In genomic region chr11:34242037-34242625, GRCh38 we compare ENCODE assay signal across 16 cellular contexts.
A peak's percentile ranks its signal among the peaks of the same experiment; 100 is the strongest.
DNase-seq lines count a peak whose midpoint lies in the region; ATAC-seq and TF ChIP-seq lines count a peak whose summit lies in the region.
"Had no signal": no experiment of that assay in that cellular context is flagged by ENCODE, and none has a peak within 500 bp of the region (broad histone marks: within the 10 kb centered on the region; RNA-seq: fewer than 3 reads in every experiment).

No MANE protein-coding gene starts in this region.

- H3K4me3 ChIP-seq in Panc1 (ENCODE audit: low read depth in 2 of 2, low read length in 2 of 2): no peak overlapping the region
- no peak overlapping the region for H3K4me3 ChIP-seq in heart right ventricle
- H3K4me3 ChIP-seq: BLaER1, esophagus muscularis mucosa, lung, skin epidermis had no signal

- BruUV-seq in Panc1 (replicated peaks; lab: Mats Ljungman, UMichigan): no TSS peak

- TF ChIP-seq CTCF in natural killer cell (IDR thresholded peaks at IDR 0.05): no peak
- no peak for TF ChIP-seq CTCF in Panc1 (IDR thresholded peaks at IDR 0.05)
- no peak for TF ChIP-seq CTCF in heart right ventricle (IDR thresholded peaks at IDR 0.05)

- H3K4me1 ChIP-seq in Panc1 (ENCODE audit: control insufficient read depth, insufficient read depth, low read length) (peaks cover 44% of the 10 kb centered on the region), heart right ventricle (peaks cover 4 to 43% (median 24%) of the 10 kb centered on the region in 9 donors)

- in situ Hi-C loops in Panc1 (cut with HindIII; ENCODE audit: low pct_unique_long_range_greater_than_20kb, low sequenced_read_pairs): no loop called here

- WGBS in heart right ventricle, 2 donors: 69 to 77% methylated on average over 11 of the region's 11 CpGs

- H3K9me3 Mint-ChIP-seq in natural killer cell treated with Interleukin-12 subunit alpha and Interleukin-12 subunit beta and Interleukin-15 and Interleukin-18, amount 100 ng/mL, for 72 hours: no peaks in the 10 kb centered on the region
- no peaks in the 10 kb centered on the region for H3K9me3 Mint-ChIP-seq in natural killer cell
- no peaks in the 10 kb centered on the region for H3K9me3 Mint-ChIP-seq in activated T-cell treated with anti-CD3 and anti-CD28 coated beads, Interleukin-2, amount 50 U/mL, for 4 hours
- H3K9me3 Mint-ChIP-seq: activated CD4-positive, alpha-beta T cell treated with anti-CD3 and anti-CD28 coated beads, Interleukin-2, amount 10 ng/mL, durations not matched to agents 7 days and 5 days had no signal

- H3K4me1 Mint-ChIP-seq in natural killer cell treated with Interleukin-12 subunit alpha and Interleukin-12 subunit beta and Interleukin-15 and Interleukin-18, amount 100 ng/mL, for 72 hours (ENCODE audit: low read depth in 2 of 2): peaks cover 58 to 59% of the 10 kb centered on the region in 2 donors
- H3K4me1 Mint-ChIP-seq in natural killer cell: peaks cover 0 to 4% of the 10 kb centered on the region in 2 donors
- H3K4me1 Mint-ChIP-seq in activated T-cell treated with anti-CD3 and anti-CD28 coated beads, Interleukin-2, amount 50 U/mL, for 4 hours (ENCODE audit: low read depth): peaks cover 41% of the 10 kb centered on the region

- POLR2A ChIA-PET in Panc1 (lab: Charles Lee): no interaction called here

- H3K36me3 Mint-ChIP-seq in natural killer cell treated with Interleukin-12 subunit alpha and Interleukin-12 subunit beta and Interleukin-15 and Interleukin-18, amount 100 ng/mL, for 72 hours: no peaks in the 10 kb centered on the region
- H3K36me3 Mint-ChIP-seq in natural killer cell: no peaks in the 10 kb centered on the region
- no peaks in the 10 kb centered on the region for H3K36me3 Mint-ChIP-seq in activated T-cell treated with anti-CD3 and anti-CD28 coated beads, Interleukin-2, amount 50 U/mL, for 4 hours (ENCODE audit: insufficient read depth)

- no peak for DNase-seq in natural killer cell treated with Interleukin-12 subunit alpha and Interleukin-12 subunit beta and Interleukin-15 and Interleukin-18, amount 100 ng/mL, for 72 hours (ENCODE audit: low spot score)
- no peak for DNase-seq in natural killer cell
- no peak for DNase-seq in Panc1 (ENCODE audit: low read depth, low spot score)
- DNase-seq in heart right ventricle: no peak
- no peak for DNase-seq in COR-L47 (lab: John Stamatoyannopoulos, UW)
- DNase-seq in NCI-H2227 treated with DMSO at 0.1 percent for 48 hours (lab: John Stamatoyannopoulos, UW): no peak
- no peak for DNase-seq in activated T-cell treated with anti-CD3 and anti-CD28 coated beads, Interleukin-2, amount 50 U/mL, for 4 hours
- DNase-seq in cerebellar cortex (ENCODE audit: low spot score): no peak
- DNase-seq: activated CD4-positive, alpha-beta T cell treated with anti-CD3 and anti-CD28 coated beads, Interleukin-2, amount 10 ng/mL, durations not matched to agents 7 days and 5 days; amygdala; NCI-H1417 treated with DMSO at 0.1 percent for 48 hours; stimulated activated naive CD4-positive, alpha-beta T cell treated with Interleukin-2 at 50 U/mL for 16 hours had no signal

- H3K36me3 ChIP-seq in Panc1 (ENCODE audit: control insufficient read depth, insufficient read depth, low read length): no peaks in the 10 kb centered on the region
- H3K36me3 ChIP-seq in heart right ventricle: no peaks in the 10 kb centered on the region
- H3K36me3 ChIP-seq: BLaER1, esophagus muscularis mucosa had no signal

- H3K9me3 ChIP-seq in Panc1 (ENCODE audit: control insufficient read depth, insufficient read depth, low read depth, low read length) (no peaks in the 10 kb centered on the region), heart right ventricle (no peaks in the 10 kb centered on the region)
- H3K9me3 ChIP-seq: BLaER1, esophagus muscularis mucosa had no signal

- H3K4me3 Mint-ChIP-seq in natural killer cell treated with Interleukin-12 subunit alpha and Interleukin-12 subunit beta and Interleukin-15 and Interleukin-18, amount 100 ng/mL, for 72 hours: peak overlapping the region; percentile 41
- H3K4me3 Mint-ChIP-seq in natural killer cell: no peak overlapping the region
- no peak overlapping the region for H3K4me3 Mint-ChIP-seq in activated T-cell treated with anti-CD3 and anti-CD28 coated beads, Interleukin-2, amount 50 U/mL, for 4 hours
- H3K4me3 Mint-ChIP-seq: activated CD4-positive, alpha-beta T cell treated with anti-CD3 and anti-CD28 coated beads, Interleukin-2, amount 10 ng/mL, durations not matched to agents 7 days and 5 days had no signal

- H3K27me3 ChIP-seq in Panc1 (ENCODE audit: control insufficient read depth, insufficient read depth, low read length) (no peaks in the 10 kb centered on the region), heart right ventricle (no peaks in the 10 kb centered on the region)
- H3K27me3 ChIP-seq: BLaER1, esophagus muscularis mucosa had no signal

- H3K27me3 Mint-ChIP-seq in natural killer cell treated with Interleukin-12 subunit alpha and Interleukin-12 subunit beta and Interleukin-15 and Interleukin-18, amount 100 ng/mL, for 72 hours: no peaks in the 10 kb centered on the region
- no peaks in the 10 kb centered on the region for H3K27me3 Mint-ChIP-seq in natural killer cell (ENCODE audit: low read depth in 2 of 2)
- H3K27me3 Mint-ChIP-seq in activated T-cell treated with anti-CD3 and anti-CD28 coated beads, Interleukin-2, amount 50 U/mL, for 4 hours (ENCODE audit: low read depth): no peaks in the 10 kb centered on the region

- peak overlapping the region; percentile 89; the same call in 1 of the 2 replicates for H3K27ac ChIP-seq in Panc1 (ENCODE audit: low read length)
- peak overlapping the region in 3 of 10 donors; percentile 15 to 39 (median 30) for H3K27ac ChIP-seq in heart right ventricle
- H3K27ac ChIP-seq: BLaER1, esophagus muscularis mucosa, skin epidermis had no signal

- no peak for ATAC-seq in natural killer cell treated with Interleukin-12 subunit alpha and Interleukin-12 subunit beta and Interleukin-15 and Interleukin-18, amount 100 ng/mL, for 72 hours
- no peak for ATAC-seq in natural killer cell
- ATAC-seq in Panc1: 0 out of 2 replicates have a peak, but pooled peaks have one; percentile 11
- peak in 6 of 8 donors; percentile 35 to 89 (median 62) for ATAC-seq in heart right ventricle
- ATAC-seq in activated T-cell treated with anti-CD3 and anti-CD28 coated beads, Interleukin-2, amount 50 U/mL, for 4 hours: no peak

- intact Hi-C loops in natural killer cell (cut with micrococcal nuclease): no loop called here
- intact Hi-C loops in Panc1 (cut with micrococcal nuclease; ENCODE audit: unreplicated experiment): no loop called here
- intact Hi-C loops in heart right ventricle (cut with DNase I): loop anchor here in 1 of 10 donors (5.0 kb wide), 1 partner anchor 50 kb away; no protein-coding TSS in a partner anchor

- peak overlapping the region; percentile 17 to 93 for H3K27ac Mint-ChIP-seq in natural killer cell treated with Interleukin-12 subunit alpha and Interleukin-12 subunit beta and Interleukin-15 and Interleukin-18, amount 100 ng/mL, for 72 hours
- no peak overlapping the region for H3K27ac Mint-ChIP-seq in natural killer cell
- H3K27ac Mint-ChIP-seq: activated CD4-positive, alpha-beta T cell treated with anti-CD3 and anti-CD28 coated beads, Interleukin-2, amount 10 ng/mL, durations not matched to agents 7 days and 5 days had no signal

- CTCF ChIA-PET in Panc1 (lab: Charles Lee): no interaction called here

Comparison
In these comparisons a context has a peak if more than half of its experiments do, and no peak if none do; other contexts are left out.
1. H3K27ac Mint-ChIP-seq: peak in natural killer cell treated with Interleukin-12 subunit alpha and Interleukin-12 subunit beta and Interleukin-15 and Interleukin-18, amount 100 ng/mL, for 72 hours (2 of 2); none in natural killer cell (0 of 2).
2. ATAC-seq: peak in Panc1 (single experiment) and heart right ventricle (6 of 8); none in natural killer cell treated with Interleukin-12 subunit alpha and Interleukin-12 subunit beta and Interleukin-15 and Interleukin-18, amount 100 ng/mL, for 72 hours (0 of 2), natural killer cell (0 of 3) and activated T-cell treated with anti-CD3 and anti-CD28 coated beads, Interleukin-2, amount 50 U/mL, for 4 hours (0 of 2).